1 cellular context compared by ENCODE assay signal in genomic region chr11:112249871-112250590, GRCh38.
TF ChIP-seq lines count a peak whose summit lies in the region.

No MANE protein-coding gene starts in this region.

TF ChIP-seq in K562, 482 proteins besides CTCF, POLR2A, EP300 and RAD21:
- TF ChIP-seq MEIS2 (IDR thresholded peaks at IDR 0.05; ENCODE audit: partially characterized antibody) (peak; percentile 44), SAFB2 (IDR thresholded peaks at IDR 0.05; ENCODE audit: borderline replicate concordance, low read depth, low read length, severe bottlenecking) (no peak), ZNF79 (CRISPR knock-in tag; IDR thresholded peaks at IDR 0.05; ENCODE audit: low read depth) (no peak)
